21 cellular contexts compared by ENCODE assay signal in the genomic region with DNA sequence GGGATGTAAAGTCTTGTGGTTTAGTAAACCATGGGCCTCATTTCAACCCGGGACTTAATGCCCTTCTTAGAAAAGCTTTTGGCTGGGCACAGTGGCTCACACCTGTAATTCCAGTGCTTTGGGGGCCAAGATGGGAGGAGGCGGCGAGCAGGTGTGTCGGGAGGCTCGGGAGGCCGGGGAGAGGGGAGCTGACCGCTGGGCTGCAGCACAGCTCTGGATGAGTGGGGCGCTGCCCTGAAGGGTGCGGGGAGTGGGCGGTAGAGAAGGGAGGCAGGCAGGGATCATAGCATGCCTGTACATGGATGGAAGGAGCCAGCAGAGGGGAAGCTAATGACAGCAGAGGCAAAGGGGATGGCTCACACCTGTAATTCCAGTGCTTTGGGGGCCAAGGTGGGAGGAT. TPM values are rescaled to one million over a fixed set of nuclear protein-coding genes. Genes with fewer than 3 reads are reported as not detected.
DNase-seq lines count a peak whose midpoint lies in the region; FAIRE-seq and TF ChIP-seq lines count a peak whose summit lies in the region.
"Had no signal": no experiment of that assay in that cellular context is flagged by ENCODE, and none has a peak within 500 bp of the region (broad histone marks: within the 10 kb centered on the region; RNA-seq: fewer than 3 reads in every experiment).

No MANE protein-coding gene starts in this region.

- H3K9ac ChIP-seq in kidney (ENCODE audit: low read length in 2 of 2): no peak overlapping the region

- H3K36me3 ChIP-seq in HEK293 (ENCODE audit: control insufficient read depth in 2 of 2, insufficient read depth in 1 of 2, low read length in 2 of 2) (no peaks in the 10 kb centered on the region), kidney (ENCODE audit: control insufficient read depth in 1 of 2, insufficient read depth in 2 of 2, low read length in 2 of 2) (no peaks in the 10 kb centered on the region), osteoblast (ENCODE audit: insufficient read depth, low read length) (no peaks in the 10 kb centered on the region), SJCRH30 (no peaks in the 10 kb centered on the region)
- H3K36me3 ChIP-seq: BE2C had no signal

- H3K4me1 ChIP-seq in HEK293 (ENCODE audit: control insufficient read depth, insufficient read depth, low read length) (peaks cover 12% of the 10 kb centered on the region), kidney (ENCODE audit: control insufficient read depth in 1 of 2, insufficient read depth in 1 of 2, low read depth in 1 of 2, low read length in 2 of 2) (peaks cover 22 to 31% of the 10 kb centered on the region in 2 donors), osteoblast (ENCODE audit: insufficient read depth, low read length) (no peaks in the 10 kb centered on the region), SJCRH30 (peaks cover 20% of the 10 kb centered on the region)

- H3K4me3 ChIP-seq in HEK293 (ENCODE audit: low read depth, low read length) (no peak overlapping the region), kidney (ENCODE audit: low read length in 2 of 2) (no peak overlapping the region), osteoblast (ENCODE audit: insufficient read depth, low read length) (no peak overlapping the region), SJCRH30 (no peak overlapping the region)

- intact Hi-C loops in kidney (cut with DNase I): no loop called here

- H3K27me3 ChIP-seq in osteoblast (ENCODE audit: insufficient read depth, low read length) (peaks cover 55% of the 10 kb centered on the region), SJCRH30 (no peaks in the 10 kb centered on the region)
- H3K27me3 ChIP-seq: BE2C had no signal

- no peak overlapping the region for H3K4me2 ChIP-seq in osteoblast (ENCODE audit: insufficient read depth, low read length)

- no peaks in the 10 kb centered on the region for H4K20me1 ChIP-seq in osteoblast (ENCODE audit: insufficient read depth, low read length)

- POLR2A ChIA-PET in HEK293 (lab: Yijun Ruan, JAX): no interaction called here

- no peaks in the 10 kb centered on the region for H3K9me3 ChIP-seq in HEK293 (ENCODE audit: control insufficient read depth, insufficient read depth, low read depth, low read length)
- H3K9me3 ChIP-seq in kidney (ENCODE audit: control insufficient read depth in 1 of 2, low read length in 2 of 2): no peaks in the 10 kb centered on the region
- H3K9me3 ChIP-seq in osteoblast (ENCODE audit: low read depth, low read length): no peaks in the 10 kb centered on the region
- H3K9me3 ChIP-seq in SJCRH30 (replicated peaks): no peaks in the 10 kb centered on the region
- H3K9me3 ChIP-seq: BE2C had no signal

- no peak overlapping the region for H2AFZ ChIP-seq in osteoblast (ENCODE audit: low read length)

- no peaks in the 10 kb centered on the region for H3K79me2 ChIP-seq in osteoblast (ENCODE audit: insufficient read depth, low read length)

- no peak overlapping the region for H3K27ac ChIP-seq in HEK293 (ENCODE audit: extremely low read depth, low read depth, low read length)
- peak overlapping the region; percentile 63 to 72 for H3K27ac ChIP-seq in kidney (ENCODE audit: low read depth in 2 of 2, low read length in 2 of 2)
- no peak overlapping the region for H3K27ac ChIP-seq in osteoblast (ENCODE audit: low read depth, low read length)
- no peak overlapping the region for H3K27ac ChIP-seq in SJCRH30

- no peak for FAIRE-seq in kidney (lab: Jason Lieb, UNC)
- FAIRE-seq: A204.1, G401.6, GM12891, GM19239, H1, HTR-8/SVneo had no signal

- DNase-seq in kidney (no peak), osteoblast (ENCODE audit: insufficient read length, low spot score, missing footprints) (peak; percentile 46), SJCRH30 (no peak), DMS153 treated with DMSO at 0.1 percent for 48 hours (lab: John Stamatoyannopoulos, UW; ENCODE audit: unreplicated experiment) (no peak), NCI-H2081 treated with DMSO at 0.1 percent for 48 hours (lab: John Stamatoyannopoulos, UW) (no peak)
- DNase-seq: BE2C; C1 segment of cervical spinal cord; CD4-positive, CD25-positive, alpha-beta regulatory T cell; CD8-positive, alpha-beta memory T cell; COR-L47; DMS 273 treated with DMSO at 0.1 percent for 48 hours; HCEC 1CT; HFFc6; IMR-90 had no signal

- TF ChIP-seq CTCF in HEK293 (tag by site-specific recombination; IDR thresholded peaks at IDR 0.05): no peak
- no peak for TF ChIP-seq CTCF in kidney (IDR thresholded peaks at IDR 0.05; ENCODE audit: borderline replicate concordance, extremely low read depth, insufficient read depth)
- no peak for TF ChIP-seq CTCF in osteoblast (IDR thresholded peaks at IDR 0.05; ENCODE audit: extremely low read depth, low read depth, low read length)

- CTCF ChIA-PET in HEK293 (lab: Yijun Ruan, JAX): interaction anchor here (0.6 to 3.3 kb wide), 10 partner anchors 9 to 446 kb away, joined by 3 to 20 read pairs (median 4); no protein-coding TSS in a partner anchor

TF ChIP-seq in HEK293, 187 proteins besides CTCF, POLR2A, EP300 and RAD21:
- TF ChIP-seq EGR2 (tag by site-specific recombination; IDR thresholded peaks at IDR 0.05; ENCODE audit: low read depth) (peak; percentile 37; the same call in 1 of the 2 replicates), KLF8 (tag by site-specific recombination; IDR thresholded peaks at IDR 0.05) (no peak), ZNF335 (tag by site-specific recombination; conservative IDR thresholded peaks at IDR 0.05) (no peak), ZFHX2 (tag by site-specific recombination; conservative IDR thresholded peaks at IDR 0.05) (peak; percentile 60)
- TF ChIP-seq, protein P1, sequence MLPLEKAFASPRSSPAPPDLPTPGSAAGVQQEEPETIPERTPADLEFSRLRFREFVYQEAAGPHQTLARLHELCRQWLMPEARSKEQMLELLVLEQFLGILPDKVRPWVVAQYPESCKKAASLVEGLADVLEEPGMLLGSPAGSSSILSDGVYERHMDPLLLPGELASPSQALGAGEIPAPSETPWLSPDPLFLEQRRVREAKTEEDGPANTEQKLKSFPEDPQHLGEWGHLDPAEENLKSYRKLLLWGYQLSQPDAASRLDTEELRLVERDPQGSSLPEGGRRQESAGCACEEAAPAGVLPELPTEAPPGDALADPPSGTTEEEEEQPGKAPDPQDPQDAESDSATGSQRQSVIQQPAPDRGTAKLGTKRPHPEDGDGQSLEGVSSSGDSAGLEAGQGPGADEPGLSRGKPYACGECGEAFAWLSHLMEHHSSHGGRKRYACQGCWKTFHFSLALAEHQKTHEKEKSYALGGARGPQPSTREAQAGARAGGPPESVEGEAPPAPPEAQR (tag by site-specific recombination; IDR thresholded peaks at IDR 0.05): no peak
- TF ChIP-seq, protein P2, sequence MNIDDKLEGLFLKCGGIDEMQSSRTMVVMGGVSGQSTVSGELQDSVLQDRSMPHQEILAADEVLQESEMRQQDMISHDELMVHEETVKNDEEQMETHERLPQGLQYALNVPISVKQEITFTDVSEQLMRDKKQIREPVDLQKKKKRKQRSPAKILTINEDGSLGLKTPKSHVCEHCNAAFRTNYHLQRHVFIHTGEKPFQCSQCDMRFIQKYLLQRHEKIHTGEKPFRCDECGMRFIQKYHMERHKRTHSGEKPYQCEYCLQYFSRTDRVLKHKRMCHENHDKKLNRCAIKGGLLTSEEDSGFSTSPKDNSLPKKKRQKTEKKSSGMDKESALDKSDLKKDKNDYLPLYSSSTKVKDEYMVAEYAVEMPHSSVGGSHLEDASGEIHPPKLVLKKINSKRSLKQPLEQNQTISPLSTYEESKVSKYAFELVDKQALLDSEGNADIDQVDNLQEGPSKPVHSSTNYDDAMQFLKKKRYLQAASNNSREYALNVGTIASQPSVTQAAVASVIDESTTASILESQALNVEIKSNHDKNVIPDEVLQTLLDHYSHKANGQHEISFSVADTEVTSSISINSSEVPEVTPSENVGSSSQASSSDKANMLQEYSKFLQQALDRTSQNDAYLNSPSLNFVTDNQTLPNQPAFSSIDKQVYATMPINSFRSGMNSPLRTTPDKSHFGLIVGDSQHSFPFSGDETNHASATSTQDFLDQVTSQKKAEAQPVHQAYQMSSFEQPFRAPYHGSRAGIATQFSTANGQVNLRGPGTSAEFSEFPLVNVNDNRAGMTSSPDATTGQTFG (tag by site-specific recombination; IDR thresholded peaks at IDR 0.05; ENCODE audit: borderline replicate concordance): no peak

RNA-seq across cellular contexts. Expression of a gene that starts 31.0 kb away (rescaled TPM):
- not detected for total RNA-seq in kidney
- polyA plus RNA-seq in kidney (ENCODE audit: insufficient read depth, low read depth, low replicate concordance): 0.37 TPM
- not detected in 2 replicates for total RNA-seq in osteoblast
- total RNA-seq in SJCRH30 (2014; rRNA removed; shearing (Covaris generic)): 3.7 and 4.2 TPM in 2 replicates
- total RNA-seq: CD4-positive, CD25-positive, alpha-beta regulatory T cell; CD8-positive, alpha-beta memory T cell had no signal

Comparison
In these comparisons a context has a peak if more than half of its experiments do, and no peak if none do; other contexts are left out.
1. H3K27ac ChIP-seq: peak in kidney (2 of 2); none in HEK293 (single experiment), osteoblast (single experiment) and SJCRH30 (single experiment).